In the genomic region with DNA sequence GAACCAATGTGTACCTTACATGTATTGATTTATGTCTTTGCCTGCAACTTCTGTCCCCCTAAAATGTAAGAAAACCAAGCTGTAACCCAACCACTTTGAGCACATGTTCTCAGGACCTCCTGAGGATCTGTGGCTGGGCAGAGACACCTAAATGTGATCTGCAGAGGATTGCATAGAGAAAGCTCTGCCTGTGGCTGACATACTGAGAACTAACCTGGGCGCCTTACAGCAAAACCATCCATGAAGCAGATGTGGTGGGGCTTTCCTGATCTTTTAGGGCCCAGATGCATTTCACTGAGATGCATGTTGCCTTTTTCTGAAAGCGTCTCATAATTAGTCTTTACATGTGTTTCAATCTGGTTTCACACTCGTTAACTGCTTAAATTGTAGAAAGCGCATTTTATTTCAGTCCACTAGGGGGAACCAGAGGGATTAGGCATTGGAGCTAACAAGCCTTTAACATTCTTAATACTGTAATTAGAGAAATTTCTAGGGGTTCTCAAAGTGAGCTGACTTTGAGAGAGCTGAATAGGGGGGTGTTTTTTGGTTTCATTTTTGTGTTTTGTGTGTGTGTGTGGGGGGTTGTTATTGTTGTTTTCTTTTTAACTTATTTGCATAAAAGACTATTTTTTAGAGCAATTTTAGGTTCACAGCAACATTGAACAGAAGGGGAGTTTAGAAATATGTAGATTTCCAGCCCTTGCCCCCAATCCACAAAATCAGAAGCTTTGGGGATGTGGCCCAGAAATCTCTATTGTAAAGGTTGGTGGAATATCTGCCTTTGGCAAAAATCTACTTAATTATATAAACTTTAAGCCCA, we compare ENCODE assay signal across 8 cellular contexts. TPM values are rescaled to one million over a fixed set of nuclear protein-coding genes. Genes with fewer than 3 reads are reported as not detected.
DNase-seq lines count a peak whose midpoint lies in the region; ATAC-seq and TF ChIP-seq lines count a peak whose summit lies in the region.

No MANE protein-coding gene starts in this region.

- no peaks in the 10 kb centered on the region for H3K79me2 ChIP-seq in SU-DHL-6 (ENCODE audit: insufficient read depth, low read length)
- no peaks in the 10 kb centered on the region for H3K79me2 ChIP-seq in fibroblast of lung (ENCODE audit: control insufficient read depth, insufficient read depth, low read length)
- H3K79me2 ChIP-seq in neural cell (replicated peaks; ENCODE audit: insufficient read depth, low read length) = no peaks in the 10 kb centered on the region

- H3K36me3 ChIP-seq in SU-DHL-6 (ENCODE audit: low read length) = no peaks in the 10 kb centered on the region
- H3K36me3 ChIP-seq in fibroblast of lung (ENCODE audit: control insufficient read depth, insufficient read depth, low read length) = no peaks in the 10 kb centered on the region
- H3K36me3 ChIP-seq in neural cell (ENCODE audit: insufficient read depth, low read length) = no peaks in the 10 kb centered on the region

- no peak for TF ChIP-seq EP300 in neural cell (conservative IDR thresholded peaks at IDR 0.05; ENCODE audit: poor library complexity, severe bottlenecking)

- H3F3A ChIP-seq in SU-DHL-6 (ENCODE audit: insufficient read depth) = no peaks in the 10 kb centered on the region
- H3F3A ChIP-seq in neural cell (ENCODE audit: insufficient read depth, low read length, poor library complexity, severe bottlenecking) = no peaks in the 10 kb centered on the region

- H3K9ac ChIP-seq in SU-DHL-6 (ENCODE audit: low read length) (no peak overlapping the region), fibroblast of lung (ENCODE audit: insufficient read depth, low read length) (no peak overlapping the region), neural cell (ENCODE audit: low read length) (no peak overlapping the region)

- H3K4me3 ChIP-seq in AG10803 (ENCODE audit: low read length) (no peak overlapping the region), SU-DHL-6 (ENCODE audit: insufficient read depth, low read length, poor library complexity, severe bottlenecking) (no peak overlapping the region), fibroblast of lung (replicated peaks in 1 of 4; ENCODE audit: control extremely low read depth in 1 of 4, insufficient read depth in 1 of 4, low read depth in 3 of 4, low read length in 4 of 4) (no peak overlapping the region), neural cell (ENCODE audit: low read length) (no peak overlapping the region)

- DNase-seq in AG10803 (ENCODE audit: low read depth) = peak; percentile 75
- DNase-seq in NCI-H1105 treated with DMSO at 0.1 percent for 48 hours (lab: John Stamatoyannopoulos, UW) = peak; percentile 57
- DNase-seq in fibroblast of lung (ENCODE audit: low read depth in 2 of 2) = peak; percentile 68 to 88
- DNase-seq in stimulated activated CD8-positive, alpha-beta memory T cell treated with anti-CD3 and anti-CD28 coated beads, Interleukin-4, amount 100 ng/mL, for 48 hours = no peak

- TF ChIP-seq CTCF in AG10803 (conservative IDR thresholded peaks at IDR 0.05; ENCODE audit: low read length) = peak; percentile 86
- TF ChIP-seq CTCF in SU-DHL-6 (IDR thresholded peaks at IDR 0.05; ENCODE audit: insufficient read depth, low read length, poor library complexity, severe bottlenecking) = peak; percentile 60
- peak; percentile 84 to 90 for TF ChIP-seq CTCF in fibroblast of lung (conservative IDR thresholded peaks at IDR 0.05 in 1 of 2, IDR thresholded peaks at IDR 0.05 in 1 of 2; ENCODE audit: low read depth in 1 of 2, low read length in 2 of 2)
- TF ChIP-seq CTCF in neural cell (IDR thresholded peaks at IDR 0.05; ENCODE audit: poor library complexity, severe bottlenecking) = peak; percentile 80

- peak; percentile 69 for TF ChIP-seq RAD21 in neural cell (conservative IDR thresholded peaks at IDR 0.05)

- H3K9me2 ChIP-seq in SU-DHL-6 (replicated peaks; ENCODE audit: insufficient read depth, low read length) = no peaks in the 10 kb centered on the region
- H3K9me2 ChIP-seq in neural cell (ENCODE audit: insufficient read depth, low read length) = no peaks in the 10 kb centered on the region

- H4K20me1 ChIP-seq in SU-DHL-6 (ENCODE audit: low read depth, low read length) (no peaks in the 10 kb centered on the region), fibroblast of lung (ENCODE audit: control insufficient read depth, extremely low read depth, insufficient read depth, low read length) (no peaks in the 10 kb centered on the region), neural cell (ENCODE audit: insufficient read depth) (no peaks in the 10 kb centered on the region)

- H3K4me2 ChIP-seq in SU-DHL-6 (ENCODE audit: low read depth, low read length, poor library complexity, severe bottlenecking) (no peak overlapping the region), fibroblast of lung (ENCODE audit: extremely low read depth, insufficient read depth, low read length) (peak overlapping the region; percentile 59), neural cell (ENCODE audit: low read length) (no peak overlapping the region)

- H2AFZ ChIP-seq in SU-DHL-6 (ENCODE audit: low read depth, low read length, severe bottlenecking) (no peak overlapping the region), fibroblast of lung (ENCODE audit: low read length) (peak overlapping the region; percentile 50), neural cell (ENCODE audit: low read depth, low read length) (no peak overlapping the region)

- no peaks in the 10 kb centered on the region for H3K9me3 ChIP-seq in SU-DHL-6 (ENCODE audit: insufficient read depth, low read length)
- H3K9me3 ChIP-seq in fibroblast of lung (ENCODE audit: control insufficient read depth, insufficient read depth, low read depth, low read length) = no peaks in the 10 kb centered on the region
- no peaks in the 10 kb centered on the region for H3K9me3 ChIP-seq in neural cell (ENCODE audit: low read length)

- H3K4me1 ChIP-seq in fibroblast of lung (ENCODE audit: control insufficient read depth, extremely low read depth, insufficient read depth, low read length) = peaks cover 2% of the 10 kb centered on the region

- ATAC-seq in GM18498 (IDR thresholded peaks at IDR 0.05; ENCODE audit: unreplicated experiment) (peak; percentile 88), HG02798 (IDR thresholded peaks at IDR 0.05; ENCODE audit: poor library complexity, unreplicated experiment) (peak; percentile 86)

- H3K27me3 ChIP-seq in SU-DHL-6 (ENCODE audit: low read length) (no peaks in the 10 kb centered on the region), fibroblast of lung (ENCODE audit: control insufficient read depth, insufficient read depth, low read length) (no peaks in the 10 kb centered on the region), neural cell (ENCODE audit: insufficient read depth, low read depth, low read length) (no peaks in the 10 kb centered on the region)

- H3K27ac ChIP-seq in SU-DHL-6 (ENCODE audit: low read depth, low read length) (no peak overlapping the region), fibroblast of lung (ENCODE audit: insufficient read depth, low read length) (peak overlapping the region; percentile 56), neural cell (ENCODE audit: low read length) (no peak overlapping the region)

TF ChIP-seq in neural cell, 6 proteins besides CTCF, POLR2A, EP300 and RAD21:
- TF ChIP-seq SMC3 (conservative IDR thresholded peaks at IDR 0.05; ENCODE audit: poor library complexity) (peak; percentile 68), MXI1 (conservative IDR thresholded peaks at IDR 0.05; ENCODE audit: poor library complexity, severe bottlenecking) (no peak)

RNA-seq across cellular contexts. Expression of gene FAM184A, which starts 50.9 kb away (rescaled TPM):
- 1.3 and 1.7 TPM in 2 replicates for total RNA-seq in fibroblast of lung
- polyA plus RNA-seq in fibroblast of lung = 0.09 and 0.43 TPM in 2 replicates
- 0.05 and 0.59 TPM in 2 replicates for polyA plus RNA-seq in fibroblast of lung (2012)
- polyA minus RNA-seq in fibroblast of lung (ENCODE audit: low replicate concordance) = 1.0 TPM in 1 of 2 replicates, not detected in the other
- 41.9 and 47.5 TPM in 2 replicates for polyA plus RNA-seq in neural cell
- 56.5 and 61.8 TPM in 2 replicates for polyA minus RNA-seq in neural cell

Comparison
In these comparisons a context has a peak if more than half of its experiments do, and no peak if none do; other contexts are left out.
1. RNA of gene FAM184A, which starts 50.9 kb away (polyA plus RNA-seq): 41.9 to 47.5 TPM in neural cell; 0.05 to 0.59 TPM in fibroblast of lung; every median in the first group is over 10 times any median in the second.
2. Peak in every context shown above with its lines, with median percentiles within 50 percentile points of each other: CTCF ChIP-seq.